1 cellular context compared by ENCODE assay signal in genomic region chr15:100043069-100043641, GRCh38.
TF ChIP-seq lines count a peak whose summit lies in the region.

No MANE protein-coding gene starts in this region.

TF ChIP-seq in GM23338, 12 proteins besides CTCF, POLR2A, EP300 and RAD21 (continued from another document):
- TF ChIP-seq, protein P1, sequence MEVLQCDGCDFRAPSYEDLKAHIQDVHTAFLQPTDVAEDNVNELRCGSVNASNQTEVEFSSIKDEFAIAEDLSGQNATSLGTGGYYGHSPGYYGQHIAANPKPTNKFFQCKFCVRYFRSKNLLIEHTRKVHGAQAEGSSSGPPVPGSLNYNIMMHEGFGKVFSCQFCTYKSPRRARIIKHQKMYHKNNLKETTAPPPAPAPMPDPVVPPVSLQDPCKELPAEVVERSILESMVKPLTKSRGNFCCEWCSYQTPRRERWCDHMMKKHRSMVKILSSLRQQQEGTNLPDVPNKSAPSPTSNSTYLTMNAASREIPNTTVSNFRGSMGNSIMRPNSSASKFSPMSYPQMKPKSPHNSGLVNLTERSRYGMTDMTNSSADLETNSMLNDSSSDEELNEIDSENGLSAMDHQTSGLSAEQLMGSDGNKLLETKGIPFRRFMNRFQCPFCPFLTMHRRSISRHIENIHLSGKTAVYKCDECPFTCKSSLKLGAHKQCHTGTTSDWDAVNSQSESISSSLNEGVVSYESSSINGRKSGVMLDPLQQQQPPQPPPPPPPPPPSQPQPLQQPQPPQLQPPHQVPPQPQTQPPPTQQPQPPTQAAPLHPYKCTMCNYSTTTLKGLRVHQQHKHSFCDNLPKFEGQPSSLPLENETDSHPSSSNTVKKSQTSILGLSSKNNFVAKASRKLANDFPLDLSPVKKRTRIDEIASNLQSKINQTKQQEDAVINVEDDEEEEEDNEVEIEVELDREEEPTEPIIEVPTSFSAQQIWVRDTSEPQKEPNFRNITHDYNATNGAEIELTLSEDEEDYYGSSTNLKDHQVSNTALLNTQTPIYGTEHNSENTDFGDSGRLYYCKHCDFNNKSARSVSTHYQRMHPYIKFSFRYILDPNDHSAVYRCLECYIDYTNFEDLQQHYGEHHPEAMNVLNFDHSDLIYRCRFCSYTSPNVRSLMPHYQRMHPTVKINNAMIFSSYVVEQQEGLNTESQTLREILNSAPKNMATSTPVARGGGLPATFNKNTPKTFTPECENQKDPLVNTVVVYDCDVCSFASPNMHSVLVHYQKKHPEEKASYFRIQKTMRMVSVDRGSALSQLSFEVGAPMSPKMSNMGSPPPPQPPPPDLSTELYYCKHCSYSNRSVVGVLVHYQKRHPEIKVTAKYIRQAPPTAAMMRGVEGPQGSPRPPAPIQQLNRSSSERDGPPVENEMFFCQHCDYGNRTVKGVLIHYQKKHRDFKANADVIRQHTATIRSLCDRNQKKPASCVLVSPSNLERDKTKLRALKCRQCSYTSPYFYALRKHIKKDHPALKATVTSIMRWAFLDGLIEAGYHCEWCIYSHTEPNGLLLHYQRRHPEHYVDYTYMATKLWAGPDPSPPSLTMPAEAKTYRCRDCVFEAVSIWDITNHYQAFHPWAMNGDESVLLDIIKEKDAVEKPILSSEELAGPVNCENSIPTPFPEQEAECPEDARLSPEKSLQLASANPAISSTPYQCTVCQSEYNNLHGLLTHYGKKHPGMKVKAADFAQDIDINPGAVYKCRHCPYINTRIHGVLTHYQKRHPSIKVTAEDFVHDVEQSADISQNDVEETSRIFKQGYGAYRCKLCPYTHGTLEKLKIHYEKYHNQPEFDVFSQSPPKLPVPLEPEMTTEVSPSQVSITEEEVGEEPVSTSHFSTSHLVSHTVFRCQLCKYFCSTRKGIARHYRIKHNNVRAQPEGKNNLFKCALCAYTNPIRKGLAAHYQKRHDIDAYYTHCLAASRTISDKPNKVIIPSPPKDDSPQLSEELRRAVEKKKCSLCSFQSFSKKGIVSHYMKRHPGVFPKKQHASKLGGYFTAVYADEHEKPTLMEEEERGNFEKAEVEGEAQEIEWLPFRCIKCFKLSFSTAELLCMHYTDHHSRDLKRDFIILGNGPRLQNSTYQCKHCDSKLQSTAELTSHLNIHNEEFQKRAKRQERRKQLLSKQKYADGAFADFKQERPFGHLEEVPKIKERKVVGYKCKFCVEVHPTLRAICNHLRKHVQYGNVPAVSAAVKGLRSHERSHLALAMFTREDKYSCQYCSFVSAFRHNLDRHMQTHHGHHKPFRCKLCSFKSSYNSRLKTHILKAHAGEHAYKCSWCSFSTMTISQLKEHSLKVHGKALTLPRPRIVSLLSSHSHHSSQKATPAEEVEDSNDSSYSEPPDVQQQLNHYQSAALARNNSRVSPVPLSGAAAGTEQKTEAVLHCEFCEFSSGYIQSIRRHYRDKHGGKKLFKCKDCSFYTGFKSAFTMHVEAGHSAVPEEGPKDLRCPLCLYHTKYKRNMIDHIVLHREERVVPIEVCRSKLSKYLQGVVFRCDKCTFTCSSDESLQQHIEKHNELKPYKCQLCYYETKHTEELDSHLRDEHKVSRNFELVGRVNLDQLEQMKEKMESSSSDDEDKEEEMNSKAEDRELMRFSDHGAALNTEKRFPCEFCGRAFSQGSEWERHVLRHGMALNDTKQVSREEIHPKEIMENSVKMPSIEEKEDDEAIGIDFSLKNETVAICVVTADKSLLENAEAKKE (CRISPR knock-in tag; IDR thresholded peaks at IDR 0.05), result no peak
- no peak for TF ChIP-seq NANOG (IDR thresholded peaks at IDR 0.05; ENCODE audit: borderline replicate concordance)
